Comparison of ENCODE assay signal across 8 cellular contexts in the genomic region with DNA sequence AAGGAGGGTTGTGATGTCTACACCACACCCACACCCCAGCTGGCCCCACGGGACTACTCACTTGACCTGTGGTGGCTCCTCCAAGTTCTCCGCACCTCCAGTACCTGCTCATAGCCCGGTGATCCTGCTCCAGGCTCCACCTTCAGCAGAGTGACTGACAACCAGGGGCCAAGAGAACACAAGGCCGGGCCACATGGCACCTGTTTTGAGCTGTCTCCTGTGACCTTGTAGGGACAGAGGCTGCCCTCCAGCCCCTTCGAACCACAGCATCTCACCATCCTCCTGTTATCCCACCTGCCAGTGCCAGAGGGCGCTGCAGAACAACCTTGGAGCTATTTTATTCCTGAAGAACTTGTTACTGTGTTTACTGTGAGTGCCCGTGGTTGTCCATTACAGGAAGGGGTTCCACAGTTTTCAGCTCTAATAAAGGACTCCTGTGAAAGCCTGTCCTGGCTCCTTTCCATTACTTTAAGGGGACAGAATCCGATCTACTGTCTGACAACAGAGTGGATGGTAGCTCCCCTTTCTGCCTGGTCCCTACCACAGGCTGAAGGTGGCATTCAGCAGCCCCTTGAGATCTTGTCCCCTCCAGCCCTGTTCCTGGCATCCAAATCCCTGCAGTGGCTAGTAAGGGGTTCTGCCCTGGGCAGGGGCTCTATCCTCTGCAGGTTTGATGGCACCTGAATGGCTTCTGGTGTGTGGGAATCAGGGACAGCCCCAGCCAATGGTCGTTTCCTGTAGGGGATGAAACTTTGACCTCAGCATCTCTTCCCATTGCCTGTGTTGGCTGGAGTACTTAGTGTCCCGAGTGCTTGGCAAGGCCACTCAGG. TPM values are rescaled to one million over a fixed set of nuclear protein-coding genes. Genes with fewer than 3 reads are reported as not detected.
DNase-seq lines count a peak whose midpoint lies in the region; ATAC-seq and TF ChIP-seq lines count a peak whose summit lies in the region.

No MANE protein-coding gene starts in this region.

- TF ChIP-seq CTCF in AG04450 (IDR thresholded peaks at IDR 0.05; ENCODE audit: low read depth, low read length) (peak; percentile 71), GM10266 (IDR thresholded peaks at IDR 0.05; ENCODE audit: control insufficient read depth, insufficient read depth, low read depth, missing control alignments) (peak; percentile 78), heart right ventricle (IDR thresholded peaks at IDR 0.05) (peak; percentile 61 to 86 (median 82)), retinal pigment epithelial cell (conservative IDR thresholded peaks at IDR 0.05; ENCODE audit: low read depth, low read length) (peak; percentile 74)

- H3K4me1 Mint-ChIP-seq in activated naive CD8-positive, alpha-beta T cell treated with anti-CD3 and anti-CD28 coated beads for 36 hours = no peaks in the 10 kb centered on the region

- intact Hi-C loops in heart right ventricle (cut with DNase I) = loop anchor here in 8 of 10 donors (1.0 to 10.0 kb wide), 6 partner anchors 53 to 916 kb away; no protein-coding TSS in a partner anchor

- no peaks in the 10 kb centered on the region for H3K9me3 Mint-ChIP-seq in activated naive CD8-positive, alpha-beta T cell treated with anti-CD3 and anti-CD28 coated beads for 36 hours

- H3K27me3 Mint-ChIP-seq in activated naive CD8-positive, alpha-beta T cell treated with anti-CD3 and anti-CD28 coated beads for 36 hours = peaks cover 28% of the 10 kb centered on the region

- no peak overlapping the region for H3K27ac Mint-ChIP-seq in activated naive CD8-positive, alpha-beta T cell treated with anti-CD3 and anti-CD28 coated beads for 36 hours

- POLR2A ChIA-PET in AG04450 (lab: Yijun Ruan, JAX) = no interaction called here

- no peak overlapping the region for H3K4me3 Mint-ChIP-seq in activated naive CD8-positive, alpha-beta T cell treated with anti-CD3 and anti-CD28 coated beads for 36 hours

- WGBS in heart right ventricle, 2 donors = 31% methylated on average over 10 of the region's 10 CpGs

- DNase-seq in AG04450 (ENCODE audit: low read depth, low spot score) = peak; percentile 2
- DNase-seq in GM10266 (ENCODE audit: extremely low spot score) = peak; percentile 49
- peak; percentile 18 to 29 for DNase-seq in NCI-H1930 (lab: John Stamatoyannopoulos, UW)
- peak; percentile 21 for DNase-seq in activated naive CD8-positive, alpha-beta T cell treated with anti-CD3 and anti-CD28 coated beads for 36 hours
- peak; percentile 41 to 54 for DNase-seq in heart right ventricle
- no peak for DNase-seq in retinal pigment epithelial cell (ENCODE audit: low read depth)
- no peak for DNase-seq in NCI-H524 treated with DMSO at 0.1 percent for 48 hours (lab: John Stamatoyannopoulos, UW)
- DNase-seq in GDM1 (lab: John Stamatoyannopoulos, UW) = no peak

- H3K4me3 ChIP-seq in AG04450 (ENCODE audit: low read depth, low read length) (no peak overlapping the region), heart right ventricle (no peak overlapping the region), retinal pigment epithelial cell (ENCODE audit: low read length) (no peak overlapping the region)

- H3K27me3 ChIP-seq in AG04450 (ENCODE audit: control insufficient read depth, insufficient read depth, low read length) (no peaks in the 10 kb centered on the region), heart right ventricle (peaks cover 0 to 7% (median 0%) of the 10 kb centered on the region in 7 donors)

- H3K4me1 ChIP-seq in heart right ventricle = peaks cover 0 to 4% (median 0%) of the 10 kb centered on the region in 9 donors

- H3K9me3 ChIP-seq in AG04450 (ENCODE audit: control insufficient read depth, insufficient read depth, low read length) (no peaks in the 10 kb centered on the region), heart right ventricle (peaks cover 0 to 10% (median 0%) of the 10 kb centered on the region in 11 donors)

- H3K27ac ChIP-seq in AG04450 (ENCODE audit: low read depth, low read length) (no peak overlapping the region), heart right ventricle (no peak overlapping the region)

- H3K36me3 Mint-ChIP-seq in activated naive CD8-positive, alpha-beta T cell treated with anti-CD3 and anti-CD28 coated beads for 36 hours = no peaks in the 10 kb centered on the region

- no peaks in the 10 kb centered on the region for H3K36me3 ChIP-seq in heart right ventricle

- CTCF ChIA-PET in AG04450 (lab: Charles Lee) = interaction anchor here (0.6 to 1.8 kb wide), 6 partner anchors 10 to 84 kb away, joined by 3 to 5 read pairs (median 4); no protein-coding TSS in a partner anchor

- ATAC-seq in heart right ventricle = peak; percentile 64 to 74 (median 70)

RNA-seq across cellular contexts. Expression of a gene that starts 50.8 kb away (rescaled TPM):
- polyA plus RNA-seq in AG04450 (2011; rRNA removed) = not detected in 2 replicates
- polyA minus RNA-seq in AG04450 (2011; rRNA and poly(A)+ RNA removed) = not detected in 2 replicates
- not detected for total RNA-seq in activated naive CD8-positive, alpha-beta T cell treated with anti-CD3 and anti-CD28 coated beads for 36 hours
- not detected for total RNA-seq in heart right ventricle
- not detected for polyA plus RNA-seq in heart right ventricle

Comparison
In these comparisons a context has a peak if more than half of its experiments do, and no peak if none do; other contexts are left out.
1. DNase-seq: peak in AG04450 (single experiment), GM10266 (single experiment), NCI-H1930 (2 of 2), activated naive CD8-positive, alpha-beta T cell treated with anti-CD3 and anti-CD28 coated beads for 36 hours (single experiment) and heart right ventricle (2 of 2); none in retinal pigment epithelial cell (single experiment), NCI-H524 treated with DMSO at 0.1 percent for 48 hours (single experiment) and GDM1 (single experiment).
2. Peak in every context shown above with its lines, with median percentiles within 50 percentile points of each other: CTCF ChIP-seq.